23 cellular contexts compared by ENCODE assay signal in genomic region chr6:40409143-40409542, GRCh38.
DNase-seq lines count a peak whose midpoint lies in the region; ATAC-seq, FAIRE-seq and TF ChIP-seq lines count a peak whose summit lies in the region.
"Had no signal": no experiment of that assay in that cellular context is flagged by ENCODE, and none has a peak within 500 bp of the region (broad histone marks: within the 10 kb centered on the region; RNA-seq: fewer than 3 reads in every experiment).

No MANE protein-coding gene starts in this region.

- no peaks in the 10 kb centered on the region for H3K9me3 Mint-ChIP-seq in natural killer cell
- no peaks in the 10 kb centered on the region for H3K9me3 Mint-ChIP-seq in activated CD8-positive, alpha-beta T cell treated with anti-CD3 and anti-CD28 coated beads for 36 hours
- H3K9me3 Mint-ChIP-seq: CD4-positive, alpha-beta memory T cell had no signal

- CTCF ChIA-PET in activated CD8-positive, alpha-beta T cell treated with anti-CD3 and anti-CD28 coated beads for 36 hours (lab: Charles Lee): no interaction called here

- POLR2A ChIA-PET in activated CD8-positive, alpha-beta T cell treated with anti-CD3 and anti-CD28 coated beads for 36 hours (lab: Charles Lee): no interaction called here

- H3K4me1 Mint-ChIP-seq in natural killer cell: peaks cover 64 to 86% of the 10 kb centered on the region in 2 donors
- H3K4me1 Mint-ChIP-seq in activated CD8-positive, alpha-beta T cell treated with anti-CD3 and anti-CD28 coated beads for 36 hours (ENCODE audit: low read depth): no peaks in the 10 kb centered on the region
- H3K4me1 Mint-ChIP-seq: CD4-positive, alpha-beta memory T cell had no signal

- H3K4me3 Mint-ChIP-seq in natural killer cell: peak overlapping the region; percentile 61
- no peak overlapping the region for H3K4me3 Mint-ChIP-seq in activated CD8-positive, alpha-beta T cell treated with anti-CD3 and anti-CD28 coated beads for 36 hours
- H3K4me3 Mint-ChIP-seq: CD4-positive, alpha-beta memory T cell had no signal

- no peak for TF ChIP-seq CTCF in natural killer cell (IDR thresholded peaks at IDR 0.05)
- TF ChIP-seq CTCF in activated CD8-positive, alpha-beta T cell treated with anti-CD3 and anti-CD28 coated beads for 36 hours (IDR thresholded peaks at IDR 0.05): no peak

- peak overlapping the region; percentile 6 for H3K27ac ChIP-seq in epithelial cell of prostate
- H3K27ac ChIP-seq: HL-60, Peyer's patch, SK-N-MC had no signal

- intact Hi-C loops in natural killer cell (cut with micrococcal nuclease): loop anchor here (2.0 to 5.0 kb wide), 4 partner anchors 28 to 70 kb away; no protein-coding TSS in a partner anchor
- intact Hi-C loops in activated CD8-positive, alpha-beta T cell treated with anti-CD3 and anti-CD28 coated beads for 36 hours (cut with micrococcal nuclease): no loop called here

- FAIRE-seq in urothelium cell line (lab: Jason Lieb, UNC): no peak
- FAIRE-seq: GM12878, GM18507, K562 had no signal

- ATAC-seq in natural killer cell: peak; percentile 71 to 80 (median 72)
- no peak for ATAC-seq in activated CD8-positive, alpha-beta T cell treated with anti-CD3 and anti-CD28 coated beads for 36 hours
- ATAC-seq: GM12878, K562, Right ventricle myocardium inferior had no signal

- peak overlapping the region; percentile 90 to 95 for H3K27ac Mint-ChIP-seq in natural killer cell
- no peak overlapping the region for H3K27ac Mint-ChIP-seq in activated CD8-positive, alpha-beta T cell treated with anti-CD3 and anti-CD28 coated beads for 36 hours
- H3K27ac Mint-ChIP-seq: CD4-positive, alpha-beta memory T cell had no signal

- no peaks in the 10 kb centered on the region for H3K27me3 Mint-ChIP-seq in natural killer cell (ENCODE audit: low read depth in 2 of 2)
- no peaks in the 10 kb centered on the region for H3K27me3 Mint-ChIP-seq in activated CD8-positive, alpha-beta T cell treated with anti-CD3 and anti-CD28 coated beads for 36 hours

- H3K36me3 Mint-ChIP-seq in natural killer cell: no peaks in the 10 kb centered on the region
- H3K36me3 Mint-ChIP-seq in activated CD8-positive, alpha-beta T cell treated with anti-CD3 and anti-CD28 coated beads for 36 hours (ENCODE audit: low read depth): no peaks in the 10 kb centered on the region
- H3K36me3 Mint-ChIP-seq: CD4-positive, alpha-beta memory T cell had no signal

- peak; percentile 71 for DNase-seq in NCI-H2171 treated with DMSO at 0.1 percent for 48 hours (lab: John Stamatoyannopoulos, UW)
- no peak for DNase-seq in NCI-H2171 (lab: John Stamatoyannopoulos, UW)
- peak; percentile 38 for DNase-seq in NK-92 treated with Interleukin-12 subunit alpha and Interleukin-12 subunit beta, amount 100 ng/mL, for 24 hours (lab: John Stamatoyannopoulos, UW)
- DNase-seq in epithelial cell of prostate (ENCODE audit: low read depth, low spot score): no peak
- DNase-seq in natural killer cell: peak; percentile 31
- DNase-seq in occipital lobe (lab: John Stamatoyannopoulos, UW): no peak
- DNase-seq in urothelium cell line (ENCODE audit: low spot score): no peak
- no peak for DNase-seq in activated CD8-positive, alpha-beta T cell treated with anti-CD3 and anti-CD28 coated beads for 36 hours
- DNase-seq: Calu3; CD4-positive, alpha-beta memory T cell; DND-41; GDM1; NCI-H1092 treated with DMSO at 0.1 percent for 48 hours; NCI-H1694; NCI-H226; NCI-H526 treated with DMSO at 0.1 percent for 48 hours; Peyer's patch had no signal

Comparison
In these comparisons a context has a peak if more than half of its experiments do, and no peak if none do; other contexts are left out.
1. DNase-seq: peak in NCI-H2171 treated with DMSO at 0.1 percent for 48 hours (single experiment), NK-92 treated with Interleukin-12 subunit alpha and Interleukin-12 subunit beta, amount 100 ng/mL, for 24 hours (single experiment) and natural killer cell (single experiment); none in NCI-H2171 (single experiment), epithelial cell of prostate (single experiment), occipital lobe (single experiment), urothelium cell line (single experiment) and activated CD8-positive, alpha-beta T cell treated with anti-CD3 and anti-CD28 coated beads for 36 hours (single experiment).